Comparison of ENCODE assay signal across 1 cellular context in the genomic region with DNA sequence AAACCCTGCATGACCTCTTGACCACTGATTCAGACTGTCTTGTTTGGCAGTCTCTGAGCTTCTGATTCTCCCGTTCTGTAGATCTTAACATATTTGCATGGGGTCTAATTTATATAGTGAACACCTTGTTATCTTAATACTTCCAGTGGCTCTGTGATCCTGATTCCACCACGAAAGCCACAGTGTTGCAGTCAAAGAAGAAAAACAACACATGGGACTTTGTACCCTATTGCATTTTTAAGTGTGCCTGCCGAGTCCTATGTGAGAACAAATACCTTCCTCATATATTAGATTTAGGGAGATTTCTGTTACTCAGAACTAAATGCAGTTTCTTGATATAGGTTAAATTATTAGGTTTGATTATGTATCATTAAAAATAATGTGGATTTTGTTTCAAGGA.
TF ChIP-seq lines count a peak whose summit lies in the region.

No MANE protein-coding gene starts in this region.

TF ChIP-seq in liver, 16 proteins besides CTCF, POLR2A, EP300 and RAD21 (continued from another document):
- TF ChIP-seq REST (IDR thresholded peaks at IDR 0.05) = no peak
- TF ChIP-seq TAF1 (conservative IDR thresholded peaks at IDR 0.05) = no peak
- TF ChIP-seq HNF4A (conservative IDR thresholded peaks at IDR 0.05) = no peak
- TF ChIP-seq GABPA (IDR thresholded peaks at IDR 0.05 in 1 of 2, conservative IDR thresholded peaks at IDR 0.05 in 1 of 2) = no peak
